ENCODE assay signal across 8 cellular contexts in genomic region chr7:28180364-28181147, GRCh38. TPM values are rescaled to one million over a fixed set of nuclear protein-coding genes. Genes with fewer than 3 reads are reported as not detected.
DNase-seq lines count a peak whose midpoint lies in the region; ATAC-seq and TF ChIP-seq lines count a peak whose summit lies in the region.

Gene JAZF1, minus strand, starts transcription at chr7:28180795.

- 1% methylated on average over 47 of the region's 64 CpGs for WGBS in HUES64
- 0 to 5% methylated on average over 4 to 43 of the region's 64 CpGs for WGBS in transverse colon (ENCODE audit: low coverage in 1 of 2), 2 donors

- CTCF ChIA-PET in CD4-positive, alpha-beta memory T cell (lab: Charles Lee; ENCODE audit: partially characterized antibody) = interaction anchor here (1.0 kb wide), 1 partner anchor 12 kb away, joined by 3 read pairs; no protein-coding TSS in a partner anchor

- H3K9ac ChIP-seq in HUES64 (ENCODE audit: low read depth, low read length) = no peak within 1 kb of the TSS
- no peak within 1 kb of the TSS for H3K9ac ChIP-seq in SK-N-MC (ENCODE audit: insufficient read length)

- peak within 1 kb of the TSS; percentile 86 to 99 (median 90) for H3K4me3 Mint-ChIP-seq in CD4-positive, alpha-beta memory T cell
- H3K4me3 Mint-ChIP-seq in activated naive CD8-positive, alpha-beta T cell treated with anti-CD3 and anti-CD28 coated beads for 36 hours = peak within 1 kb of the TSS; percentile 78

- TF ChIP-seq CTCF in omental fat pad (IDR thresholded peaks at IDR 0.05) = no peak
- no peak for TF ChIP-seq CTCF in transverse colon (IDR thresholded peaks at IDR 0.05)

- peak; percentile 44 to 76 (median 52) for DNase-seq in CD4-positive, alpha-beta memory T cell
- no peak for DNase-seq in SK-N-MC (ENCODE audit: low read depth, low spot score)
- peak; percentile 61 for DNase-seq in activated naive CD8-positive, alpha-beta T cell treated with anti-CD3 and anti-CD28 coated beads for 36 hours
- DNase-seq in Right ventricle myocardium superior = peak; percentile 78
- peak; percentile 46 for DNase-seq in omental fat pad (ENCODE audit: low spot score)
- DNase-seq in transverse colon = peak; percentile 38

- intact Hi-C loops in CD4-positive, alpha-beta memory T cell (cut with micrococcal nuclease) = loop anchor here (5.0 kb wide), 1 partner anchor 1318 kb away; the partner anchor contains the start of gene SKAP2
- intact Hi-C loops in Right ventricle myocardium superior (cut with DNase I) = loop anchor here (10.0 kb wide), 1 partner anchor 94 kb away; no protein-coding TSS in a partner anchor
- intact Hi-C loops in transverse colon (cut with DNase I; ENCODE audit: low total_unique reads) = no loop called here

- in situ Hi-C loops in transverse colon (cut with MboI; ENCODE audit: low pct_ligation_motif_present in 1 of 4, low pct_unique_long_range_greater_than_20kb in 1 of 4, low sequenced_read_pairs in 3 of 4) = no loop called here

- H3K4me3 ChIP-seq in CD4-positive, alpha-beta memory T cell (ENCODE audit: low read length in 2 of 2) = peak within 1 kb of the TSS in 1 of 2 donors; percentile 44
- peak within 1 kb of the TSS; percentile 68 for H3K4me3 ChIP-seq in HUES64 (ENCODE audit: low read length)
- H3K4me3 ChIP-seq in SK-N-MC = peak within 1 kb of the TSS; percentile 81
- H3K4me3 ChIP-seq in transverse colon = peak within 1 kb of the TSS; percentile 57 to 85 (median 68)

- H3K27me3 ChIP-seq in CD4-positive, alpha-beta memory T cell (ENCODE audit: insufficient read depth, low read length) = no peaks in the 10 kb centered on the region
- peaks cover 24% of the 10 kb centered on the region for H3K27me3 ChIP-seq in HUES64 (ENCODE audit: insufficient read depth, low read length)
- H3K27me3 ChIP-seq in transverse colon = no peaks in the 10 kb centered on the region

- ATAC-seq in Right ventricle myocardium superior (ENCODE audit: poor library complexity) (peak; percentile 64), omental fat pad (ENCODE audit: low FRiP score) (peak; percentile 35), HG02970 (IDR thresholded peaks at IDR 0.05; ENCODE audit: low FRiP score, unreplicated experiment) (no peak)

- POLR2A ChIA-PET in CD4-positive, alpha-beta memory T cell (lab: Charles Lee; ENCODE audit: partially characterized antibody) = interaction anchor here (1.0 kb wide), 1 partner anchor 440 kb away, joined by 3 read pairs; the partner anchor contains the start of gene TAX1BP1

- TF ChIP-seq POLR2A in transverse colon (IDR thresholded peaks at IDR 0.05) = no peak

- H3K4me1 ChIP-seq in CD4-positive, alpha-beta memory T cell (ENCODE audit: insufficient read depth, low read length) = peaks cover 14% of the 10 kb centered on the region
- H3K4me1 ChIP-seq in HUES64 (ENCODE audit: insufficient read depth, low read length) (peaks cover 30% of the 10 kb centered on the region), transverse colon (peaks cover 0 to 46% (median 11%) of the 10 kb centered on the region in 4 donors)

- H3K27ac Mint-ChIP-seq in CD4-positive, alpha-beta memory T cell = peak within 1 kb of the TSS; percentile 90 to 98 (median 94)
- H3K27ac Mint-ChIP-seq in activated naive CD8-positive, alpha-beta T cell treated with anti-CD3 and anti-CD28 coated beads for 36 hours = peak within 1 kb of the TSS; percentile 71

- no peak for TF ChIP-seq EP300 in transverse colon (IDR thresholded peaks at IDR 0.05; ENCODE audit: low read depth)

- no peaks in the 10 kb centered on the region for H3K9me3 ChIP-seq in CD4-positive, alpha-beta memory T cell (ENCODE audit: control insufficient read depth in 1 of 2, low read length in 2 of 2)
- H3K9me3 ChIP-seq in HUES64 (ENCODE audit: insufficient read depth, low read depth, low read length) = no peaks in the 10 kb centered on the region
- H3K9me3 ChIP-seq in SK-N-MC (ENCODE audit: low read depth, low read length) = no peaks in the 10 kb centered on the region
- H3K9me3 ChIP-seq in transverse colon = no peaks in the 10 kb centered on the region

- peaks cover 0 to 9% of the 10 kb centered on the region in 2 donors for H3K36me3 Mint-ChIP-seq in CD4-positive, alpha-beta memory T cell
- H3K36me3 Mint-ChIP-seq in activated naive CD8-positive, alpha-beta T cell treated with anti-CD3 and anti-CD28 coated beads for 36 hours = peaks cover 1% of the 10 kb centered on the region

- peaks cover 15 to 20% (median 18%) of the 10 kb centered on the region in 4 donors for H3K4me1 Mint-ChIP-seq in CD4-positive, alpha-beta memory T cell
- H3K4me1 Mint-ChIP-seq in activated naive CD8-positive, alpha-beta T cell treated with anti-CD3 and anti-CD28 coated beads for 36 hours = peaks cover 27% of the 10 kb centered on the region

- H3K36me3 ChIP-seq in CD4-positive, alpha-beta memory T cell (ENCODE audit: insufficient read depth, low read length) = no peaks in the 10 kb centered on the region
- H3K36me3 ChIP-seq in HUES64 (ENCODE audit: insufficient read depth, low read length) (no peaks in the 10 kb centered on the region), SK-N-MC (ENCODE audit: insufficient read depth, low read length) (no peaks in the 10 kb centered on the region), transverse colon (no peaks in the 10 kb centered on the region)

- peak within 1 kb of the TSS; percentile 24 for H3K27ac ChIP-seq in CD4-positive, alpha-beta memory T cell (ENCODE audit: low read depth, low read length)
- H3K27ac ChIP-seq in HUES64 (ENCODE audit: low read depth, low read length) = peak within 1 kb of the TSS; percentile 48; the same call in 1 of the 2 replicates
- peak within 1 kb of the TSS; percentile 50; the same call in 1 of the 2 replicates for H3K27ac ChIP-seq in SK-N-MC
- peak within 1 kb of the TSS; percentile 76 to 92 (median 82) for H3K27ac ChIP-seq in transverse colon

- H3K9me3 Mint-ChIP-seq in CD4-positive, alpha-beta memory T cell = no peaks in the 10 kb centered on the region
- H3K9me3 Mint-ChIP-seq in activated naive CD8-positive, alpha-beta T cell treated with anti-CD3 and anti-CD28 coated beads for 36 hours = no peaks in the 10 kb centered on the region

- peaks cover 0 to 3% of the 10 kb centered on the region in 2 donors for H3K27me3 Mint-ChIP-seq in CD4-positive, alpha-beta memory T cell
- H3K27me3 Mint-ChIP-seq in activated naive CD8-positive, alpha-beta T cell treated with anti-CD3 and anti-CD28 coated beads for 36 hours = peaks cover 10% of the 10 kb centered on the region

RNA-seq across cellular contexts. Expression of gene JAZF1, which starts in this region (rescaled TPM):
- total RNA-seq in CD4-positive, alpha-beta memory T cell = 1 to 10 TPM; 4.6 to 8.3 TPM
- polyA plus RNA-seq in CD4-positive, alpha-beta memory T cell = 1 to 10 TPM; 3.7 to 4.7 TPM
- polyA plus RNA-seq in HUES64 (2013, experiment 1 of 2) = 7.2 TPM
- polyA plus RNA-seq in HUES64 (2013, experiment 2 of 2) = 7.9 TPM
- 1 to 10 TPM; 6.6 to 7.4 TPM for total RNA-seq in activated naive CD8-positive, alpha-beta T cell treated with anti-CD3 and anti-CD28 coated beads for 36 hours
- total RNA-seq in Right ventricle myocardium superior (22.1 TPM), omental fat pad (10 to 100 TPM; 12.1 to 15.3 (median 12.8) TPM), transverse colon (10 to 100 TPM; 11.0 to 12.2 (median 11.5) TPM)

Comparison
In these comparisons a context has a peak if more than half of its experiments do, and no peak if none do; other contexts are left out.
1. H3K27ac ChIP-seq: peak in every context shown above with its lines; median percentile 82 in transverse colon; 50 in SK-N-MC; 48 in HUES64; 24 in CD4-positive, alpha-beta memory T cell.